In the genomic region with DNA sequence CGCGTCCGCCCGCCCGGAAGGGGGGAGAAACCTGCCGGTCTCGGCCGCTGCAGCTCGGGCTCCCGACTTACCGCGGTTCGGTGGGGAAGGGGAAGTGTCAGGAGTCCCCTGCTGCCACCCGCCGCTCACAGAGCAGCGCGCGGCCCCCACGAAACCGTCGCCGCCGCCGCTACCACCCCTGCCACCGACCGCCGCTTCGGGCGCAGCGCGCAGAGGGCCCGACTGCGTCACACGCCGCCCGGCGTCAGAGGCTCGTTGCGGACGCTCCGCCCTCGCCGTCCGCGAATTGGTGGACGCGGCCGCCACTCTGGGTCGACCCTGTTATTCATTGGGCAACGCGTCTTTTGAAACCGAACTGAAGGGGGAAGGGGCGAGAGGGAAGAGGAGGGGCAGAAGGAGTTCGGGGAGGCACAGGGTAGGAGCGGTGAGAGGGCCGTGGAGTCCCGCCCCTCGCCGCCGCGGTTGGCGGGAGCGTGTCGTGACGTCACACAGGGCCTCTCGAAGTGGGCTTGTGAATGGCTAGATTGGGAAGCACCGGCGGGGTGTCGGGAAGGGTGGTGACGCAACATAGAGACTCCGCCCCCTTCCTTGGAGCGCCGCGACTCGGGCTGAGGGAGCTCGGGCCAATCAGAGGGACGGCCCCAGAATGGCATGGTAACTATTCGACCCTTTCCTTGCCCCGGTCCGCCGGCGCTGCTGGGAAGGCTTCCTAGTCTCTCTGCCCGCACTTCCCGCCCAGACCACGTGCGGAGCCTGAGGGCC, we compare ENCODE assay signal across 8 cellular contexts. TPM values are rescaled to one million over a fixed set of nuclear protein-coding genes. Genes with fewer than 3 reads are reported as not detected.
A peak's percentile ranks its signal among the peaks of the same experiment; 100 is the strongest.
DNase-seq lines count a peak whose midpoint lies in the region; TF ChIP-seq lines count a peak whose summit lies in the region.

A gene (minus strand): TSS at position 226 of the 762 bp plus-strand sequence. CDS start 15,437 bp downstream, outside the sequence.

- H3K9me3 Mint-ChIP-seq in nephron = no peaks in the 10 kb centered on the region
- no peaks in the 10 kb centered on the region for H3K9me3 Mint-ChIP-seq in stimulated activated naive CD8-positive, alpha-beta T cell treated with anti-CD3 and anti-CD28 coated beads, Interleukin-15, Interleukin-2, amounts not matched to agents 100 ng/mL and 50 ng/mL, for 24 hours

- no peaks in the 10 kb centered on the region for H3K9me3 ChIP-seq in ES-I3 (ENCODE audit: control insufficient read depth, insufficient read depth, low read length)
- H3K9me3 ChIP-seq in HAP-1 = no peaks in the 10 kb centered on the region
- H3K9me3 ChIP-seq in MM.1S (replicated peaks; ENCODE audit: insufficient read depth, low read length) = no peaks in the 10 kb centered on the region

- H3K79me2 ChIP-seq in MM.1S (ENCODE audit: low read length) = peaks cover 52% of the 10 kb centered on the region

- TF ChIP-seq CTCF in MM.1S (IDR thresholded peaks at IDR 0.05; ENCODE audit: low read length) (no peak), fibroblast of the aortic adventitia (IDR thresholded peaks at IDR 0.05; ENCODE audit: insufficient read depth, low read length) (no peak), nephron (IDR thresholded peaks at IDR 0.05; ENCODE audit: unreplicated experiment in 3 of 3) (no peak)

- H3K4me3 Mint-ChIP-seq in nephron = peak within 1 kb of the TSS; percentile 89 to 94 (median 92)
- H3K4me3 Mint-ChIP-seq in stimulated activated naive CD8-positive, alpha-beta T cell treated with anti-CD3 and anti-CD28 coated beads, Interleukin-15, Interleukin-2, amounts not matched to agents 100 ng/mL and 50 ng/mL, for 24 hours = peak within 1 kb of the TSS; percentile 89

- peak within 1 kb of the TSS; percentile 73 for H3K27ac ChIP-seq in MM.1S (ENCODE audit: low read length)

- H3K9ac ChIP-seq in ES-I3 (ENCODE audit: low read depth, low read length) (peak within 1 kb of the TSS; percentile 91), MM.1S (ENCODE audit: low read length) (peak within 1 kb of the TSS; percentile 96)

- H3K27me3 ChIP-seq in HAP-1 (ENCODE audit: low read depth) (no peaks in the 10 kb centered on the region), MM.1S (replicated peaks; ENCODE audit: insufficient read depth, low read length) (no peaks in the 10 kb centered on the region)

- peak within 1 kb of the TSS; percentile 96 to 98 (median 98) for H3K27ac Mint-ChIP-seq in nephron
- H3K27ac Mint-ChIP-seq in stimulated activated naive CD8-positive, alpha-beta T cell treated with anti-CD3 and anti-CD28 coated beads, Interleukin-15, Interleukin-2, amounts not matched to agents 100 ng/mL and 50 ng/mL, for 24 hours = peak within 1 kb of the TSS; percentile 100

- H4K20me1 ChIP-seq in MM.1S (ENCODE audit: insufficient read depth, low read length) = no peaks in the 10 kb centered on the region

- DNase-seq in HAP-1 (ENCODE audit: low spot score in 2 of 2) = peak; percentile 99
- peak; percentile 99 for DNase-seq in MM.1S
- DNase-seq in SIG-M5 (lab: John Stamatoyannopoulos, UW) = peak; percentile 94
- peak; percentile 99 for DNase-seq in activated gamma-delta T cell (lab: John Stamatoyannopoulos, UW)
- DNase-seq in fibroblast of the aortic adventitia (ENCODE audit: low read depth) = peak; percentile 100

- peaks cover 26% of the 10 kb centered on the region for H3K4me1 Mint-ChIP-seq in nephron
- H3K4me1 Mint-ChIP-seq in stimulated activated naive CD8-positive, alpha-beta T cell treated with anti-CD3 and anti-CD28 coated beads, Interleukin-15, Interleukin-2, amounts not matched to agents 100 ng/mL and 50 ng/mL, for 24 hours (ENCODE audit: low read depth) = peaks cover 50% of the 10 kb centered on the region

- H3K9me2 ChIP-seq in MM.1S (replicated peaks; ENCODE audit: insufficient read depth, low read length) = no peaks in the 10 kb centered on the region

- peak within 1 kb of the TSS; percentile 85 for H2AFZ ChIP-seq in MM.1S (ENCODE audit: low read length)

- H3K4me1 ChIP-seq in ES-I3 (ENCODE audit: insufficient read depth, low read length) (0 out of 2 replicates have a peak, but pooled peaks cover 8% of the 10 kb centered on the region), HAP-1 (peaks cover 14% of the 10 kb centered on the region), MM.1S (ENCODE audit: low read length) (peaks cover 6% of the 10 kb centered on the region; the same call in 1 of the 2 replicates)

- H3F3A ChIP-seq in MM.1S (ENCODE audit: insufficient read depth, low read length) = peaks cover 8% of the 10 kb centered on the region; the same call in 1 of the 2 replicates

- peaks cover 22% of the 10 kb centered on the region for H3K36me3 Mint-ChIP-seq in nephron (ENCODE audit: low read depth)
- peaks cover 38% of the 10 kb centered on the region for H3K36me3 Mint-ChIP-seq in stimulated activated naive CD8-positive, alpha-beta T cell treated with anti-CD3 and anti-CD28 coated beads, Interleukin-15, Interleukin-2, amounts not matched to agents 100 ng/mL and 50 ng/mL, for 24 hours (ENCODE audit: low read depth)

- in situ Hi-C loops in HAP-1 (cut with MboI; ENCODE audit: low sequenced_read_pairs) = no loop called here

- no peaks in the 10 kb centered on the region for H3K27me3 Mint-ChIP-seq in nephron (ENCODE audit: low read depth)
- H3K27me3 Mint-ChIP-seq in stimulated activated naive CD8-positive, alpha-beta T cell treated with anti-CD3 and anti-CD28 coated beads, Interleukin-15, Interleukin-2, amounts not matched to agents 100 ng/mL and 50 ng/mL, for 24 hours = no peaks in the 10 kb centered on the region

- H3K4me2 ChIP-seq in MM.1S (ENCODE audit: low read depth, low read length) = peak within 1 kb of the TSS; percentile 98

- peaks cover 5% of the 10 kb centered on the region; the same call in 1 of the 2 replicates for H3K36me3 ChIP-seq in ES-I3 (ENCODE audit: insufficient read depth, low read length)
- H3K36me3 ChIP-seq in HAP-1 (replicated peaks) = peaks cover 24% of the 10 kb centered on the region
- no peaks in the 10 kb centered on the region for H3K36me3 ChIP-seq in MM.1S (replicated peaks; ENCODE audit: insufficient read depth, low read length)

- H3K4me3 ChIP-seq in HAP-1 (peak within 1 kb of the TSS; percentile 82), MM.1S (ENCODE audit: low read length) (peak within 1 kb of the TSS; percentile 98), fibroblast of the aortic adventitia (ENCODE audit: low read depth, low read length) (peak within 1 kb of the TSS; percentile 99)

RNA-seq across cellular contexts. Expression of the gene that starts here (rescaled TPM):
- total RNA-seq in fibroblast of the aortic adventitia (ENCODE audit: low replicate concordance) = 66.8 and 123 TPM in 2 replicates

Comparison
In these comparisons a context has a peak if more than half of its experiments do, and no peak if none do; other contexts are left out.
1. Peak in every context shown above with its lines: DNase-seq, H3K4me3 ChIP-seq and H3K27ac ChIP-seq.